Comparison of ENCODE assay signal across 8 cellular contexts in genomic region chr10:72248477-72249151, GRCh38. TPM values are rescaled to one million over a fixed set of nuclear protein-coding genes. Genes with fewer than 3 reads are reported as not detected.
DNase-seq lines count a peak whose midpoint lies in the region; ATAC-seq and TF ChIP-seq lines count a peak whose summit lies in the region.

No MANE protein-coding gene starts in this region.

- no peaks in the 10 kb centered on the region for H3K27me3 Mint-ChIP-seq in activated naive CD8-positive, alpha-beta T cell

- H3K4me3 Mint-ChIP-seq in activated naive CD8-positive, alpha-beta T cell = peak overlapping the region; percentile 81

- H3K4me1 ChIP-seq in Peyer's patch = peaks cover 7 to 83% (median 58%) of the 10 kb centered on the region in 4 donors
- peaks cover 28 to 100% (median 87%) of the 10 kb centered on the region in 12 donors for H3K4me1 ChIP-seq in heart left ventricle

- H3K9me3 Mint-ChIP-seq in activated naive CD8-positive, alpha-beta T cell (ENCODE audit: low read depth) = no peaks in the 10 kb centered on the region

- TF ChIP-seq CTCF in Peyer's patch (IDR thresholded peaks at IDR 0.05) = peak in 1 of 6 experiments; percentile 28
- no peak for TF ChIP-seq CTCF in heart left ventricle (IDR thresholded peaks at IDR 0.05)

- peak overlapping the region in 3 of 4 donors; percentile 5 to 35 (median 33) for H3K4me3 ChIP-seq in Peyer's patch
- H3K4me3 ChIP-seq in heart left ventricle = peak overlapping the region in 9 of 12 donors; percentile 6 to 39 (median 16)

- peak in 1 of 2 donors; percentile 58 for TF ChIP-seq POLR2A in Peyer's patch (IDR thresholded peaks at IDR 0.05)
- peak in 1 of 2 donors; percentile 23 for TF ChIP-seq POLR2A in heart left ventricle (IDR thresholded peaks at IDR 0.05)

- DNase-seq in NCI-H2107 treated with DMSO at 0.1 percent for 48 hours (lab: John Stamatoyannopoulos, UW; ENCODE audit: unreplicated experiment) (peak; percentile 27), NCI-H2107 (lab: John Stamatoyannopoulos, UW) (no peak), Peyer's patch (peak; percentile 87 to 96 (median 94)), heart left ventricle (peak; percentile 88 to 91 (median 88)), pulmonary artery endothelial cell (ENCODE audit: low read depth, low spot score) (peak; percentile 68), HuH-7 (ENCODE audit: low spot score) (no peak)

- H3K27me3 ChIP-seq in Peyer's patch = no peaks in the 10 kb centered on the region
- no peaks in the 10 kb centered on the region for H3K27me3 ChIP-seq in heart left ventricle

- H3K36me3 Mint-ChIP-seq in activated naive CD8-positive, alpha-beta T cell = no peaks in the 10 kb centered on the region

- ATAC-seq in HG03039 (IDR thresholded peaks at IDR 0.05; ENCODE audit: unreplicated experiment) = peak; percentile 79
- ATAC-seq in heart left ventricle = peak; percentile 87 to 93 (median 90)

- H3K9me3 ChIP-seq in Peyer's patch (no peaks in the 10 kb centered on the region), heart left ventricle (no peaks in the 10 kb centered on the region)

- peaks cover 81% of the 10 kb centered on the region for H3K4me1 Mint-ChIP-seq in activated naive CD8-positive, alpha-beta T cell (ENCODE audit: low read depth)

- WGBS in heart left ventricle, 4 donors = 7 to 11% (median 10%) methylated on average over 10 of the region's 10 CpGs

- peak overlapping the region; percentile 78 to 94 (median 88) for H3K27ac ChIP-seq in Peyer's patch
- peak overlapping the region; percentile 81 to 96 (median 92) for H3K27ac ChIP-seq in heart left ventricle

- intact Hi-C loops in heart left ventricle (cut with DNase I) = loop anchor here in 6 of 10 donors (1.0 to 10.0 kb wide), 6 partner anchors 24 to 484 kb away; partner anchors contain the start of gene DDIT4 (in 5 of the 6)

- H3K36me3 ChIP-seq in Peyer's patch = no peaks in the 10 kb centered on the region
- no peaks in the 10 kb centered on the region for H3K36me3 ChIP-seq in heart left ventricle

- peak overlapping the region; percentile 94 for H3K27ac Mint-ChIP-seq in activated naive CD8-positive, alpha-beta T cell

RNA-seq across cellular contexts. Expression of gene DDIT4, which starts 25.1 kb away (rescaled TPM):
- total RNA-seq in Peyer's patch = 100 to 1,000 TPM in 3 of 4 donors, 10 to 100 TPM in 1; 80.6 to 275 (median 123) TPM
- 10 to 100 TPM; 14.6 to 68.2 (median 40.4) TPM for total RNA-seq in heart left ventricle
- polyA plus RNA-seq in heart left ventricle = 100 to 1,000 TPM in 1 of 2 donors, 10 to 100 TPM in 1; 59.4 to 112 TPM
- total RNA-seq in pulmonary artery endothelial cell = 133 and 170 TPM in 2 replicates

RNA-seq across cellular contexts. Expression of gene ASCC1, which starts 32.5 kb away (rescaled TPM):
- total RNA-seq in Peyer's patch (10 to 100 TPM in 3 of 4 donors, 1 to 10 TPM in 1; 9.7 to 48.7 (median 21.5) TPM), heart left ventricle (10 to 100 TPM; 26.4 to 44.8 (median 35.3) TPM), pulmonary artery endothelial cell (26.0 and 26.8 TPM in 2 replicates)
- polyA plus RNA-seq in heart left ventricle = 10 to 100 TPM; 12.0 to 49.6 TPM

RNA-seq across cellular contexts. Expression of gene ANAPC16, which starts 32.8 kb away (rescaled TPM):
- total RNA-seq in Peyer's patch (10 to 100 TPM; 55.0 to 73.4 (median 60.6) TPM), heart left ventricle (100 to 1,000 TPM; 135 to 237 (median 179) TPM), pulmonary artery endothelial cell (48.9 and 59.8 TPM in 2 replicates)
- 100 to 1,000 TPM; 124 to 242 TPM for polyA plus RNA-seq in heart left ventricle

Comparison
In these comparisons a context has a peak if more than half of its experiments do, and no peak if none do; other contexts are left out.
1. DNase-seq: peak in NCI-H2107 treated with DMSO at 0.1 percent for 48 hours (single experiment), Peyer's patch (3 of 3), heart left ventricle (5 of 5) and pulmonary artery endothelial cell (single experiment); none in NCI-H2107 (single experiment) and HuH-7 (single experiment).